Comparison of ENCODE assay signal across 32 cellular contexts in the genomic region with DNA sequence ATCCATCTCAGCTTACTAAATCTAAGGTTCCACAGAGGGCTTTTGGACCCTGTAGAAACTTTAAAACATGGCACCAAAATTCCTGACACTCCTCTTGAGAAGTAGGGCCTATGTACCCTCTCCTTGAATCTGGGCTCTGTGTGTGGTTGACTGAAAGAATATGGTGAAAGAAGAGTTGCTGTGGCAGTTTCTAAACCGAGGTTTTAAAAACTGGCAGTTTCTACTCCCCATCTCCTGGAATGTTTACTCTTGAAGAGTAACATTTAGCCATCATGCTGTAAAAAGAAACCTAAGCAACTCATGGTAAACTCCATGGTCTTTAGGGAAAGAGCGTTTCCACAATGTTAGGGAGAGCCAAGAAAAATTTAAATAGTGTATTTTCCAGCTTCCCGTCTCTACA.
"Had no signal": no experiment of that assay in that cellular context is flagged by ENCODE, and none has a peak within 500 bp of the region (broad histone marks: within the 10 kb centered on the region; RNA-seq: fewer than 3 reads in every experiment).

No MANE protein-coding gene starts in this region.

- DNase-seq: activated CD4-positive, alpha-beta memory T cell treated with anti-CD3 and anti-CD28 coated beads for 36 hours; activated CD4-positive, alpha-beta T cell treated with anti-CD3 and anti-CD28 coated beads for 36 hours; activated CD4-positive, alpha-beta T cell treated with anti-CD3 and anti-CD28 coated beads, Interleukin-2, amount 10 ng/mL, durations not matched to agents 24 days and 14 days; activated CD4-positive, CD25-positive, alpha-beta regulatory T cell; activated CD4-positive, CD25-positive, alpha-beta regulatory T cell treated with anti-CD3 and anti-CD28 coated beads, Interleukin-2, amount 50 U/mL, for 72 hours; activated CD8-positive, alpha-beta memory T cell treated with anti-CD3 and anti-CD28 coated beads, Interleukin-2, amount 10 ng/mL, durations not matched to agents 7 days and 5 days; activated CD8-positive, alpha-beta memory T cell treated with anti-CD3 and anti-CD28 coated beads, Interleukin-2, amount 50 U/mL, for 4 hours; activated CD8-positive, alpha-beta T cell treated with anti-CD3 and anti-CD28 coated beads, Interleukin-2, amount 10 ng/mL, durations not matched to agents 7 days and 5 days; activated effector memory CD4-positive, alpha-beta T cell treated with anti-CD3 and anti-CD28 coated beads, Interleukin-2, amount 50 U/mL, for 16 hours; activated naive CD4-positive, alpha-beta T cell treated with anti-CD3 and anti-CD28 coated beads, Interleukin-2, amount 50 U/mL, for 16 hours; activated T-cell treated with anti-CD3 and anti-CD28 coated beads, Interleukin-2, amount 50 U/mL, for 1 hour; activated T-cell treated with anti-CD3 and anti-CD28 coated beads, Interleukin-2, amount 50 U/mL, for 48 hours; adrenal gland; dermis blood vessel endothelial cell; effector CD4-positive, alpha-beta T cell; effector memory CD8-positive, alpha-beta T cell; erythroblast; foreskin fibroblast; head of caudate nucleus; SW 1271; T-cell; T1000; WERI-Rb-1 had no signal

- H3K27ac Mint-ChIP-seq: activated CD4-positive, alpha-beta memory T cell treated with anti-CD3 and anti-CD28 coated beads for 36 hours; activated CD4-positive, alpha-beta T cell treated with anti-CD3 and anti-CD28 coated beads for 36 hours; activated CD4-positive, alpha-beta T cell treated with anti-CD3 and anti-CD28 coated beads, Interleukin-2, amount 10 ng/mL, durations not matched to agents 24 days and 14 days; activated CD8-positive, alpha-beta memory T cell treated with anti-CD3 and anti-CD28 coated beads, Interleukin-2, amount 10 ng/mL, durations not matched to agents 7 days and 5 days; activated CD8-positive, alpha-beta T cell treated with anti-CD3 and anti-CD28 coated beads, Interleukin-2, amount 10 ng/mL, durations not matched to agents 7 days and 5 days; activated naive CD8-positive, alpha-beta T cell; activated T-helper 1 cell treated with anti-CD3 and anti-CD28 coated beads, Interleukin-12 subunit alpha, Interleukin-12 subunit beta, Interleukin-2, Interleukin-4 antibody, amounts not matched to agents 30 ng/mL and 10 ng/mL and 1 ng/mL, durations not matched to agents 14 hours and 24 hours and 36 hours; activated T-helper 2 cell treated with anti-CD3 and anti-CD28 coated beads, Interferon-gamma antibody, Interleukin-2, Interleukin-4, amounts not matched to agents 10 μg/mL and 5 μg/mL and 100 μg/mL, durations not matched to agents 14 hours and 24 hours and 36 hours; brain; T-cell; T-helper 1 cell treated with Interleukin-12 subunit alpha and Interleukin-12 subunit beta and Interleukin-4 antibody, amounts not matched to agents 30 μg/mL and 1 μg/mL, for 36 hours; T-helper 2 cell treated with Interferon-gamma antibody and Interleukin-4, amounts not matched to agents 5 μg/mL and 100 μg/mL, for 36 hours had no signal

- H3K4me3 ChIP-seq: adrenal gland, ascending aorta, coronary artery had no signal

- H3K36me3 Mint-ChIP-seq: activated CD4-positive, alpha-beta memory T cell treated with anti-CD3 and anti-CD28 coated beads for 36 hours; activated CD8-positive, alpha-beta memory T cell treated with anti-CD3 and anti-CD28 coated beads, Interleukin-2, amount 10 ng/mL, durations not matched to agents 7 days and 5 days; activated naive CD8-positive, alpha-beta T cell; brain; T-cell had no signal

- ATAC-seq: activated CD4-positive, alpha-beta T cell treated with anti-CD3 and anti-CD28 coated beads for 36 hours; activated CD8-positive, alpha-beta memory T cell treated with anti-CD3 and anti-CD28 coated beads, Interleukin-2, amount 10 ng/mL, durations not matched to agents 7 days and 5 days; activated CD8-positive, alpha-beta T cell treated with anti-CD3 and anti-CD28 coated beads, Interleukin-2, amount 10 ng/mL, durations not matched to agents 7 days and 5 days; effector memory CD8-positive, alpha-beta T cell; T-cell had no signal

- H3K9me3 ChIP-seq: adrenal gland, ascending aorta had no signal

- H3K27ac ChIP-seq: adrenal gland, ascending aorta, coronary artery, WERI-Rb-1 had no signal

- H3K36me3 ChIP-seq: adrenal gland, ascending aorta, WERI-Rb-1 had no signal

- H3K9me3 Mint-ChIP-seq: activated CD4-positive, alpha-beta memory T cell treated with anti-CD3 and anti-CD28 coated beads for 36 hours; activated CD4-positive, alpha-beta T cell treated with anti-CD3 and anti-CD28 coated beads, Interleukin-2, amount 10 ng/mL, durations not matched to agents 24 days and 14 days; activated T-helper 1 cell treated with anti-CD3 and anti-CD28 coated beads, Interleukin-12 subunit alpha, Interleukin-12 subunit beta, Interleukin-2, Interleukin-4 antibody, amounts not matched to agents 30 ng/mL and 10 ng/mL and 1 ng/mL, durations not matched to agents 14 hours and 24 hours and 36 hours; activated T-helper 2 cell treated with anti-CD3 and anti-CD28 coated beads, Interferon-gamma antibody, Interleukin-2, Interleukin-4, amounts not matched to agents 10 μg/mL and 5 μg/mL and 100 μg/mL, durations not matched to agents 14 hours and 24 hours and 36 hours; brain; central memory CD8-positive, alpha-beta T cell; effector memory CD8-positive, alpha-beta T cell; T-cell; T-helper 1 cell treated with Interleukin-12 subunit alpha and Interleukin-12 subunit beta and Interleukin-4 antibody, amounts not matched to agents 30 μg/mL and 1 μg/mL, for 36 hours; T-helper 2 cell treated with Interferon-gamma antibody and Interleukin-4, amounts not matched to agents 5 μg/mL and 100 μg/mL, for 36 hours had no signal

- H3K4me1 Mint-ChIP-seq: activated CD4-positive, alpha-beta T cell treated with anti-CD3 and anti-CD28 coated beads, Interleukin-2, amount 10 ng/mL, durations not matched to agents 24 days and 14 days; activated CD8-positive, alpha-beta memory T cell treated with anti-CD3 and anti-CD28 coated beads, Interleukin-2, amount 10 ng/mL, durations not matched to agents 7 days and 5 days; brain; central memory CD8-positive, alpha-beta T cell had no signal

- H3K27me3 ChIP-seq: adrenal gland, ascending aorta had no signal

- H3K27me3 Mint-ChIP-seq: activated CD4-positive, alpha-beta memory T cell treated with anti-CD3 and anti-CD28 coated beads for 36 hours; activated CD4-positive, alpha-beta T cell treated with anti-CD3 and anti-CD28 coated beads for 36 hours; activated CD4-positive, alpha-beta T cell treated with anti-CD3 and anti-CD28 coated beads, Interleukin-2, amount 10 ng/mL, durations not matched to agents 24 days and 14 days; activated CD8-positive, alpha-beta memory T cell treated with anti-CD3 and anti-CD28 coated beads, Interleukin-2, amount 10 ng/mL, durations not matched to agents 7 days and 5 days; activated naive CD8-positive, alpha-beta T cell; brain; central memory CD8-positive, alpha-beta T cell; effector memory CD8-positive, alpha-beta T cell; T-cell had no signal

- H3K4me3 Mint-ChIP-seq: activated CD4-positive, alpha-beta memory T cell treated with anti-CD3 and anti-CD28 coated beads for 36 hours; activated CD4-positive, alpha-beta T cell treated with anti-CD3 and anti-CD28 coated beads for 36 hours; activated CD4-positive, alpha-beta T cell treated with anti-CD3 and anti-CD28 coated beads, Interleukin-2, amount 10 ng/mL, durations not matched to agents 24 days and 14 days; activated CD8-positive, alpha-beta memory T cell treated with anti-CD3 and anti-CD28 coated beads, Interleukin-2, amount 10 ng/mL, durations not matched to agents 7 days and 5 days; activated CD8-positive, alpha-beta T cell treated with anti-CD3 and anti-CD28 coated beads, Interleukin-2, amount 10 ng/mL, durations not matched to agents 7 days and 5 days; activated naive CD8-positive, alpha-beta T cell; activated T-helper 1 cell treated with anti-CD3 and anti-CD28 coated beads, Interleukin-12 subunit alpha, Interleukin-12 subunit beta, Interleukin-2, Interleukin-4 antibody, amounts not matched to agents 30 ng/mL and 10 ng/mL and 1 ng/mL, durations not matched to agents 14 hours and 24 hours and 36 hours; brain; central memory CD8-positive, alpha-beta T cell; effector memory CD8-positive, alpha-beta T cell; T-cell; T-helper 1 cell treated with Interleukin-12 subunit alpha and Interleukin-12 subunit beta and Interleukin-4 antibody, amounts not matched to agents 30 μg/mL and 1 μg/mL, for 36 hours; T-helper 2 cell treated with Interferon-gamma antibody and Interleukin-4, amounts not matched to agents 5 μg/mL and 100 μg/mL, for 36 hours had no signal
